ENCODE assay signal across 11 cellular contexts in genomic region chr5:156920861-156921431, GRCh38. TPM values are rescaled to one million over a fixed set of nuclear protein-coding genes. Genes with fewer than 3 reads are reported as not detected.
DNase-seq lines count a peak whose midpoint lies in the region; ATAC-seq and TF ChIP-seq lines count a peak whose summit lies in the region.
"Had no signal": no experiment of that assay in that cellular context is flagged by ENCODE, and none has a peak within 500 bp of the region (broad histone marks: within the 10 kb centered on the region; RNA-seq: fewer than 3 reads in every experiment).

No MANE protein-coding gene starts in this region.

- intact Hi-C loops in lower lobe of right lung (cut with DNase I) = no loop called here

- H3K4me3 Mint-ChIP-seq in activated naive CD8-positive, alpha-beta T cell treated with anti-CD3 and anti-CD28 coated beads, Interleukin-2, amount 50 U/mL, for 24 hours = peak overlapping the region; percentile 70

- no peak for TF ChIP-seq CTCF in lower lobe of right lung (IDR thresholded peaks at IDR 0.05)

- in situ Hi-C loops in GM18951 (cut with MboI; ENCODE audit: low sequenced_read_pairs, unreplicated experiment) = no loop called here

- no peak overlapping the region for H3K4me3 ChIP-seq in lower lobe of right lung
- H3K4me3 ChIP-seq: SJSA1 had no signal

- no peaks in the 10 kb centered on the region for H3K27me3 Mint-ChIP-seq in activated naive CD8-positive, alpha-beta T cell treated with anti-CD3 and anti-CD28 coated beads, Interleukin-2, amount 50 U/mL, for 24 hours

- H3K27me3 ChIP-seq in lower lobe of right lung (ENCODE audit: low read depth) = no peaks in the 10 kb centered on the region
- H3K27me3 ChIP-seq: SJSA1 had no signal

- H3K4me1 ChIP-seq in lower lobe of right lung = no peaks in the 10 kb centered on the region
- H3K4me1 ChIP-seq: SJSA1 had no signal

- H3K36me3 Mint-ChIP-seq in activated naive CD8-positive, alpha-beta T cell treated with anti-CD3 and anti-CD28 coated beads, Interleukin-2, amount 50 U/mL, for 24 hours (ENCODE audit: low read depth) = peaks cover 13% of the 10 kb centered on the region

- H3K9me3 Mint-ChIP-seq in activated naive CD8-positive, alpha-beta T cell treated with anti-CD3 and anti-CD28 coated beads, Interleukin-2, amount 50 U/mL, for 24 hours = peaks cover 11% of the 10 kb centered on the region

- peak overlapping the region; percentile 96 for H3K27ac Mint-ChIP-seq in activated naive CD8-positive, alpha-beta T cell treated with anti-CD3 and anti-CD28 coated beads, Interleukin-2, amount 50 U/mL, for 24 hours

- TF ChIP-seq POLR2A in GM18951 (IDR thresholded peaks at IDR 0.05; ENCODE audit: extremely low read depth, insufficient read depth, insufficient read length) = peak; percentile 41

- no peak for DNase-seq in activated naive CD8-positive, alpha-beta T cell treated with anti-CD3 and anti-CD28 coated beads, Interleukin-2, amount 50 U/mL, for 24 hours
- DNase-seq in mucosa of gallbladder (ENCODE audit: low spot score) (no peak), lower lobe of right lung (no peak), pons (ENCODE audit: low spot score) (no peak), NCI-H1436 (lab: John Stamatoyannopoulos, UW) (no peak)
- DNase-seq: NCI-H187 had no signal

- no peak overlapping the region for H3K27ac ChIP-seq in lower lobe of right lung
- H3K27ac ChIP-seq: SJSA1 had no signal

- H3K36me3 ChIP-seq in lower lobe of right lung = no peaks in the 10 kb centered on the region
- H3K36me3 ChIP-seq: SJSA1 had no signal

- H3K4me1 Mint-ChIP-seq in activated naive CD8-positive, alpha-beta T cell treated with anti-CD3 and anti-CD28 coated beads, Interleukin-2, amount 50 U/mL, for 24 hours = peaks cover 66% of the 10 kb centered on the region

- no peaks in the 10 kb centered on the region for H3K9me3 ChIP-seq in lower lobe of right lung
- H3K9me3 ChIP-seq: SJSA1 had no signal

- ATAC-seq in GM21576 (IDR thresholded peaks at IDR 0.05; ENCODE audit: unreplicated experiment) (peak; percentile 41), HG03175 (IDR thresholded peaks at IDR 0.05; ENCODE audit: unreplicated experiment) (peak; percentile 52), lower lobe of right lung (no peak)
- ATAC-seq in activated naive CD8-positive, alpha-beta T cell treated with anti-CD3 and anti-CD28 coated beads, Interleukin-2, amount 50 U/mL, for 24 hours = peak; percentile 12

RNA-seq across cellular contexts. Expression of gene TIMD4, which starts 42.1 kb away (rescaled TPM):
- 0.29 TPM for total RNA-seq in mucosa of gallbladder
- not detected for total RNA-seq in lower lobe of right lung
- total RNA-seq: Daoy, SJSA1 had no signal

Comparison
In these comparisons a context has a peak if more than half of its experiments do, and no peak if none do; other contexts are left out.
1. ATAC-seq: peak in GM21576 (single experiment), HG03175 (single experiment) and activated naive CD8-positive, alpha-beta T cell treated with anti-CD3 and anti-CD28 coated beads, Interleukin-2, amount 50 U/mL, for 24 hours (single experiment); none in lower lobe of right lung (0 of 2).